2 cellular contexts compared by ENCODE assay signal in genomic region chr6:122821095-122821494, GRCh38.
A peak's percentile ranks its signal among the peaks of the same experiment; 100 is the strongest.
TF ChIP-seq lines count a peak whose summit lies in the region.

No MANE protein-coding gene starts in this region.

TF ChIP-seq in HepG2, 621 proteins besides CTCF, POLR2A, EP300 and RAD21:
- TF ChIP-seq ZNF160 (CRISPR knock-in tag; IDR thresholded peaks at IDR 0.05) (no peak), CREB3 (CRISPR knock-in tag; IDR thresholded peaks at IDR 0.05) (no peak), ATF7 (IDR thresholded peaks at IDR 0.05) (0 out of 2 replicates have a peak, but pooled peaks have one; percentile 7), ATF7 (CRISPR knock-in tag; IDR thresholded peaks at IDR 0.05) (no peak), ZNF407 (CRISPR knock-in tag; IDR thresholded peaks at IDR 0.05; ENCODE audit: not compliant biosample characterization) (no peak), ZNF256 (CRISPR knock-in tag; conservative IDR thresholded peaks at IDR 0.05) (no peak), USF2 (IDR thresholded peaks at IDR 0.05; ENCODE audit: low read depth, low read length) (no peak), USF2 (CRISPR knock-in tag; IDR thresholded peaks at IDR 0.05; ENCODE audit: borderline replicate concordance) (no peak)
TF ChIP-seq in HepG2: peak in this region for 1.

TF ChIP-seq in H1, 55 proteins besides CTCF, POLR2A, EP300 and RAD21:
- TF ChIP-seq POU5F1 (IDR thresholded peaks at IDR 0.05; ENCODE audit: low read depth, low read length) (peak; percentile 64; the same call in 1 of the 2 replicates), HDAC6 (IDR thresholded peaks at IDR 0.05; ENCODE audit: low read depth, low read length) (no peak)
